1 cellular context compared by ENCODE assay signal in genomic region chr14:67971627-67972625, GRCh38.
TF ChIP-seq lines count a peak whose summit lies in the region.

No MANE protein-coding gene starts in this region.

TF ChIP-seq in GM23338, 12 proteins besides CTCF, POLR2A, EP300 and RAD21 (continued from another document):
- TF ChIP-seq ZNF462 (CRISPR knock-in tag; IDR thresholded peaks at IDR 0.05) = no peak
